Comparison of ENCODE assay signal across 9 cellular contexts in genomic region chr4:42750091-42750490, GRCh38.
A peak's percentile ranks its signal among the peaks of the same experiment; 100 is the strongest.
DNase-seq lines count a peak whose midpoint lies in the region; ATAC-seq, FAIRE-seq and TF ChIP-seq lines count a peak whose summit lies in the region.
"Had no signal": no experiment of that assay in that cellular context is flagged by ENCODE, and none has a peak within 500 bp of the region (broad histone marks: within the 10 kb centered on the region; RNA-seq: fewer than 3 reads in every experiment).

No MANE protein-coding gene starts in this region.

- H3K9me3 Mint-ChIP-seq in memory B cell = peaks cover 3% of the 10 kb centered on the region

- DNase-seq in NCI-H2171 treated with DMSO at 0.1 percent for 48 hours (lab: John Stamatoyannopoulos, UW) (peak; percentile 27), NCI-H2171 (lab: John Stamatoyannopoulos, UW) (no peak), memory B cell (ENCODE audit: low spot score in 2 of 2) (peak in 1 of 2 donors; percentile 15), retina (no peak), GM19239 (ENCODE audit: insufficient read length, low spot score) (no peak)
- DNase-seq in effector CD8-positive, alpha-beta T cell (lab: John Stamatoyannopoulos, UW) = no peak

- no peaks in the 10 kb centered on the region for H3K4me1 Mint-ChIP-seq in memory B cell

- no peak overlapping the region for H3K27ac Mint-ChIP-seq in memory B cell
- H3K27ac Mint-ChIP-seq: dendritic cell treated with granulocyte-macrophage colony-stimulating factor and Interleukin-4, amounts not matched to agents 40 ng/mL and 50 ng/mL, for 4 days had no signal

- FAIRE-seq in GM19239 (lab: Jason Lieb, UNC) = no peak

- peak overlapping the region; percentile 67 for H3K27ac ChIP-seq in VCaP

- TF ChIP-seq CTCF in VCaP (conservative IDR thresholded peaks at IDR 0.05) = peak; percentile 86

- no peaks in the 10 kb centered on the region for H3K36me3 Mint-ChIP-seq in memory B cell

- no peaks in the 10 kb centered on the region for H3K27me3 Mint-ChIP-seq in memory B cell
- H3K27me3 Mint-ChIP-seq: dendritic cell treated with granulocyte-macrophage colony-stimulating factor and Interleukin-4, amounts not matched to agents 40 ng/mL and 50 ng/mL, for 4 days had no signal

- no peak overlapping the region for H3K4me3 Mint-ChIP-seq in memory B cell
- H3K4me3 Mint-ChIP-seq: dendritic cell treated with granulocyte-macrophage colony-stimulating factor and Interleukin-4, amounts not matched to agents 40 ng/mL and 50 ng/mL, for 4 days had no signal

- ATAC-seq in HG03103 (IDR thresholded peaks at IDR 0.05; ENCODE audit: low read depth, unreplicated experiment) (peak; percentile 70), memory B cell (ENCODE audit: low read depth) (peak; percentile 99)
